Comparison of ENCODE assay signal across 1 cellular context in genomic region chr1:159920651-159921050, GRCh38.
TF ChIP-seq lines count a peak whose summit lies in the region.

No MANE protein-coding gene starts in this region.

TF ChIP-seq in WTC11, 78 proteins besides CTCF, POLR2A, EP300 and RAD21 (continued from another document):
- TF ChIP-seq USF1 (CRISPR knock-in tag; IDR thresholded peaks at IDR 0.05) (no peak), STAT6 (CRISPR knock-in tag; conservative IDR thresholded peaks at IDR 0.05; ENCODE audit: low read depth) (no peak), FOXJ3 (CRISPR knock-in tag; IDR thresholded peaks at IDR 0.05; ENCODE audit: borderline replicate concordance) (no peak), SP1 (CRISPR knock-in tag; conservative IDR thresholded peaks at IDR 0.05) (no peak)
TF ChIP-seq in WTC11: peak in this region for 0.
